12 cellular contexts compared by ENCODE assay signal in the genomic region with DNA sequence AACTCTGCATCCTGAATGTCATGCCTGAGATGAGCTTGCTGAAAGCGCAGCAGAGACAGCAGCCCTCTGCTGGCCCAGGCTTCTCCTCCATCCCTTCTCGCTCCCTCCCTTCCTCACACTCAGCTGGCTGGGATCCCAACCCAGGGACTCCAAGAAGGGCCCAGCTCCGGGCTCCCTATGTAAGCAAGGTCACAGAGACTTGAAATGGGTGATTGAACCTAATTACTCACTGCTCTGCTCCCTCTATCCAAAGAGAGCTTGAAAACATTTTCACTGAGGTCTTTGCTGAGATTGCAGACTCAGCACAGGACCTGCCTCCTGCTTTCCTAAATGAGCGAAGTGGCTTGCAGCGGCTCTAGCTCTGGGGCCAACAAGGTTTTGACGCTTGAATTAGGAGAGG. TPM values are rescaled to one million over a fixed set of nuclear protein-coding genes. Genes with fewer than 3 reads are reported as not detected.
DNase-seq lines count a peak whose midpoint lies in the region; ATAC-seq and TF ChIP-seq lines count a peak whose summit lies in the region.
"Had no signal": no experiment of that assay in that cellular context is flagged by ENCODE, and none has a peak within 500 bp of the region (broad histone marks: within the 10 kb centered on the region; RNA-seq: fewer than 3 reads in every experiment).

No MANE protein-coding gene starts in this region.

- H3K9me3 ChIP-seq in spleen: no peaks in the 10 kb centered on the region

- ATAC-seq in HG02623 (IDR thresholded peaks at IDR 0.05; ENCODE audit: unreplicated experiment) (no peak), HG03139 (IDR thresholded peaks at IDR 0.05; ENCODE audit: unreplicated experiment) (no peak)
- ATAC-seq: activated naive CD8-positive, alpha-beta T cell treated with anti-CD3 and anti-CD28 coated beads, Interleukin-2, amount 50 U/mL, for 24 hours; HCT116 had no signal

- H3K27me3 ChIP-seq in kidney epithelial cell (ENCODE audit: control insufficient read depth, insufficient read depth, low read length) (no peaks in the 10 kb centered on the region), spleen (replicated peaks in 1 of 7) (no peaks in the 10 kb centered on the region)

- intact Hi-C loops in spleen (cut with DNase I; ENCODE audit: low total_unique reads): no loop called here

- peaks cover 39 to 100% (median 93%) of the 10 kb centered on the region in 6 donors for H3K4me1 ChIP-seq in spleen

- DNase-seq in HFF-Myc (ENCODE audit: extremely low read depth, low read depth) (no peak), caudate nucleus (lab: John Stamatoyannopoulos, UW) (peak in 21 of 61 donors; percentile 11 to 79 (median 30)), kidney epithelial cell (ENCODE audit: low read depth) (peak; percentile 62), spleen (no peak)
- no peak for DNase-seq in activated CD8-positive, alpha-beta memory T cell treated with anti-CD3 and anti-CD28 coated beads, Interleukin-2, amount 50 U/mL, for 4 hours
- DNase-seq in activated T-cell treated with anti-CD3 and anti-CD28 coated beads, Interleukin-2, amount 50 U/mL, for 1 hour: no peak
- DNase-seq: activated naive CD8-positive, alpha-beta T cell treated with anti-CD3 and anti-CD28 coated beads, Interleukin-2, amount 50 U/mL, for 24 hours; T-helper 2 cell had no signal

- H3K27ac ChIP-seq in caudate nucleus (ENCODE audit: low read depth, low read length) (peak overlapping the region; percentile 86), spleen (peak overlapping the region in 6 of 8 donors; percentile 68 to 93 (median 83))

- H3K36me3 ChIP-seq in kidney epithelial cell (ENCODE audit: control insufficient read depth, insufficient read depth, low read length) (no peaks in the 10 kb centered on the region), spleen (no peaks in the 10 kb centered on the region)

- WGBS in spleen, 5 donors: 81 to 90% (median 86%) methylated on average over 6 of the region's 6 CpGs

- no peak for TF ChIP-seq POLR2A in spleen (IDR thresholded peaks at IDR 0.05)

- H3K4me3 ChIP-seq in HFF-Myc (replicated peaks; ENCODE audit: low read depth, low read length) (no peak overlapping the region), kidney epithelial cell (ENCODE audit: low read depth, low read length) (no peak overlapping the region), spleen (peak overlapping the region in 1 of 8 donors; percentile 47)
- H3K4me3 ChIP-seq: lung had no signal

- TF ChIP-seq CTCF in HFF-Myc (IDR thresholded peaks at IDR 0.05; ENCODE audit: low read depth, low read length, missing control alignments) (peak; percentile 7), kidney epithelial cell (IDR thresholded peaks at IDR 0.05; ENCODE audit: insufficient read depth, low read length, poor library complexity, severe bottlenecking) (peak; percentile 40), spleen (IDR thresholded peaks at IDR 0.05 in 8 of 11, conservative IDR thresholded peaks at IDR 0.05 in 3 of 11) (no peak)

RNA-seq across cellular contexts. Expression of a gene that starts 42.8 kb away (rescaled TPM):
- total RNA-seq in kidney epithelial cell: 43.5 TPM in 2 replicates
- 100 to 1,000 TPM in 6 of 7 donors, 10 to 100 TPM in 1; 88.1 to 137 (median 118) TPM for total RNA-seq in spleen
- polyA plus RNA-seq in spleen: 10 to 100 TPM; 16.9 to 47.8 (median 19.9) TPM

Comparison
In these comparisons a context has a peak if more than half of its experiments do, and no peak if none do; other contexts are left out.
1. CTCF ChIP-seq: peak in HFF-Myc (single experiment) and kidney epithelial cell (single experiment); none in spleen (0 of 11).